Comparison of ENCODE assay signal across 9 cellular contexts in the genomic region with DNA sequence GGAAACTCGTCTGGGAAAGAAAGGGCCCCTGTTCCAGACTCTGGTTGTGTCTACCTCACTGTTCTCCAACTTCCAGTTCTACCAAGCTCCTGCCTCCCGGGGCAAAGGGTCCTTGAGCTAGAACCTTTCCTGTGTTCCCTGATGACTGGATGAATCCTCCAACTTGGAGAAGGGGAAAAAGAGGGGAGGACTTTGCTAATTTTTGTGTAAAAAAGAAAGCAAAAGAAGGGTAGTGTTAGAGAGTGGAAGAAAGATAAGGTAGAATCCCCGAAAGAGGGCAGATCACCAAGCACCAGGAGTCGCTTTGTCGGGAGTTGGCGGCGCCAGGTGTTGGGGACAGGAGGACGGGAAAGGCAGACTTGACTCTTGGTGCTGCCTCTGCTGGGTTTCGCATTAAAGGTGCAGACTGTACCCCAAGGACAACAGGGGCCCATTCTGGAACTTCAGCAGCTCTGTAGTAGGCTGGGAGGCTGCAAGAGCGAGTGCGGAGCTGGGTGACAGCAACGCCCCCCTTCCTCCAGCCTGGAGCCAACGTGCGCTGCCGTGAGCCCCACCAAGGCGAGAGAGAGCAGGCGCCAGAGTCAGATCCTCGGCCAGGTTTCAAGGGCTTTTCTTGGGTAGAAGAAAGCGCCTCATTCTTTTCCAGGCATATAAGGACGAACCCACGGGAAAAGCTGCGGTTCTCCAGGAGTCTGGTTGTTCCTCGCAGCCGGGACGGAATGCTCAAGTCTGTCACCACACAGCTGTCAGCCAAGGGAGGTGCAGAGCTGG. TPM values are rescaled to one million over a fixed set of nuclear protein-coding genes. Genes with fewer than 3 reads are reported as not detected.
DNase-seq lines count a peak whose midpoint lies in the region; ATAC-seq, FAIRE-seq and TF ChIP-seq lines count a peak whose summit lies in the region.
"Had no signal": no experiment of that assay in that cellular context is flagged by ENCODE, and none has a peak within 500 bp of the region (broad histone marks: within the 10 kb centered on the region; RNA-seq: fewer than 3 reads in every experiment).

No MANE protein-coding gene starts in this region.

- peak; percentile 41 to 52 for DNase-seq in NCI-H2081 (lab: John Stamatoyannopoulos, UW)
- DNase-seq in NCI-H2081 treated with DMSO at 0.1 percent for 48 hours (lab: John Stamatoyannopoulos, UW) = no peak
- no peak for DNase-seq in central memory CD8-positive, alpha-beta T cell (ENCODE audit: low spot score in 2 of 2)
- DNase-seq in HepG2 (ENCODE audit: low spot score) = peak; percentile 7
- no peak for DNase-seq in foreskin melanocyte

- no peak overlapping the region for H3K27ac Mint-ChIP-seq in central memory CD8-positive, alpha-beta T cell (ENCODE audit: low read depth)

- H3K36me3 ChIP-seq in HepG2 (replicated peaks in 1 of 2; ENCODE audit: control insufficient read depth in 1 of 2, insufficient read depth in 2 of 2, low read length in 2 of 2) (no peaks in the 10 kb centered on the region), subcutaneous abdominal adipose tissue (ENCODE audit: control insufficient read depth in 5 of 5, insufficient read depth in 5 of 5, low read length in 5 of 5) (no peaks in the 10 kb centered on the region)

- no peak for ATAC-seq in central memory CD8-positive, alpha-beta T cell (replicated peaks; ENCODE audit: extremely low read depth, poor library complexity, severe bottlenecking)
- ATAC-seq in HepG2 (peak; percentile 60), GM21619 (IDR thresholded peaks at IDR 0.05; ENCODE audit: unreplicated experiment) (no peak), HG03045 (IDR thresholded peaks at IDR 0.05; ENCODE audit: unreplicated experiment) (no peak)

- H3K4me3 ChIP-seq in HepG2 (replicated peaks in 1 of 3; ENCODE audit: insufficient read depth in 1 of 3, low read depth in 2 of 3, low read length in 3 of 3) (peak overlapping the region; percentile 71 to 83 (median 82)), subcutaneous abdominal adipose tissue (ENCODE audit: low read depth in 1 of 5, low read length in 5 of 5) (peak overlapping the region; percentile 29 to 70 (median 66))

- TF ChIP-seq CTCF in HepG2 (CRISPR knock-in tag; IDR thresholded peaks at IDR 0.05) = peak; percentile 32

- CTCF ChIA-PET in HepG2 (lab: Yijun Ruan, JAX; ENCODE audit: low intra/inter-chr PET ratio, low total read pairs) = no interaction called here

- peaks cover 0 to 4% of the 10 kb centered on the region in 2 experiments; a peak in 3 of 5 replicates for H3K27me3 ChIP-seq in HepG2 (ENCODE audit: control insufficient read depth in 1 of 2, insufficient read depth in 2 of 2, low read length in 2 of 2)
- H3K27me3 ChIP-seq in subcutaneous abdominal adipose tissue (ENCODE audit: control insufficient read depth in 5 of 5, insufficient read depth in 4 of 5, low read length in 5 of 5) = peaks cover 18 to 21% (median 19%) of the 10 kb centered on the region in 5 donors

- H3K4me2 ChIP-seq in HepG2 (ENCODE audit: low read depth, low read length) = peak overlapping the region; percentile 98

- TF ChIP-seq RAD21 in HepG2 (CRISPR knock-in tag; IDR thresholded peaks at IDR 0.05) = no peak

- 2% methylated on average over 9 of the region's 25 CpGs for WGBS in HepG2 (ENCODE audit: low lambda C conversion rate)

- H3K27me3 Mint-ChIP-seq in central memory CD8-positive, alpha-beta T cell = peaks cover 59% of the 10 kb centered on the region

- peak; percentile 44 for FAIRE-seq in HepG2 (lab: Jason Lieb, UNC)
- FAIRE-seq: A204.1 had no signal

- H3K9ac ChIP-seq in HepG2 (ENCODE audit: insufficient read depth, low read depth, low read length) (peak overlapping the region; percentile 74), subcutaneous abdominal adipose tissue (ENCODE audit: low read length in 5 of 5) (no peak overlapping the region)

- TF ChIP-seq POLR2A in HepG2 (IDR thresholded peaks at IDR 0.05; ENCODE audit: insufficient read depth in 1 of 2, low read depth in 2 of 2, low read length in 2 of 2) = no peak

- H3K9me3 ChIP-seq in HepG2 (ENCODE audit: low read length) (no peaks in the 10 kb centered on the region), subcutaneous abdominal adipose tissue (ENCODE audit: control insufficient read depth in 5 of 5, low read length in 5 of 5) (no peaks in the 10 kb centered on the region)

- in situ Hi-C loops in HepG2 (cut with HindIII; ENCODE audit: extremely low pct_ligation_motif_present, low pct_unique_long_range_greater_than_20kb) = no loop called here

- H3K4me1 Mint-ChIP-seq in central memory CD8-positive, alpha-beta T cell = peaks cover 8% of the 10 kb centered on the region

- intact Hi-C loops in HepG2 (cut with micrococcal nuclease; ENCODE audit: unreplicated experiment) = loop anchor here (5.0 to 10.0 kb wide), 5 partner anchors 90 to 670 kb away; no protein-coding TSS in a partner anchor

- BruUV-seq in HepG2 (replicated peaks; lab: Mats Ljungman, UMichigan) = TSS peak; percentile 30

- TF ChIP-seq EP300 in HepG2 (IDR thresholded peaks at IDR 0.05; ENCODE audit: low read depth in 2 of 2, low read length in 2 of 2) (no peak), HepG2 (CRISPR knock-in tag; IDR thresholded peaks at IDR 0.05; ENCODE audit: borderline replicate concordance) (no peak)

- no peaks in the 10 kb centered on the region for H3K9me3 Mint-ChIP-seq in central memory CD8-positive, alpha-beta T cell

- H3K36me3 Mint-ChIP-seq in central memory CD8-positive, alpha-beta T cell (ENCODE audit: insufficient read depth) = no peaks in the 10 kb centered on the region

- H3K4me3 Mint-ChIP-seq in central memory CD8-positive, alpha-beta T cell = peak overlapping the region; percentile 20

- H3K4me1 ChIP-seq in HepG2 (ENCODE audit: insufficient read depth, low read length) = peaks cover 45% of the 10 kb centered on the region
- H3K4me1 ChIP-seq in subcutaneous abdominal adipose tissue (ENCODE audit: control insufficient read depth in 5 of 5, insufficient read depth in 5 of 5, low read length in 5 of 5) = peaks cover 0 to 25% (median 22%) of the 10 kb centered on the region in 5 donors

- H4K20me1 ChIP-seq in HepG2 (ENCODE audit: insufficient read depth, low read length) = no peaks in the 10 kb centered on the region

- POLR2A ChIA-PET in HepG2 (lab: Yijun Ruan, JAX) = interaction anchor here (1.1 kb wide), 1 partner anchor 44 kb away, joined by 3 read pairs; no protein-coding TSS in a partner anchor

- peaks cover 32% of the 10 kb centered on the region for H3K79me2 ChIP-seq in HepG2 (ENCODE audit: insufficient read depth, low read length)

- no peak overlapping the region for H2AFZ ChIP-seq in HepG2 (ENCODE audit: low read length)

- H3K27ac ChIP-seq in HepG2 (ENCODE audit: extremely low read length, insufficient read depth, low read length) (no peak overlapping the region), subcutaneous abdominal adipose tissue (ENCODE audit: low read depth, low read length) (no peak overlapping the region)

TF ChIP-seq in HepG2, 621 proteins besides CTCF, POLR2A, EP300 and RAD21 (continues in another document):
- TF ChIP-seq KLF9 (CRISPR knock-in tag; IDR thresholded peaks at IDR 0.05; ENCODE audit: low read depth) (no peak), CBFB (CRISPR knock-in tag; IDR thresholded peaks at IDR 0.05) (no peak), SSRP1 (CRISPR knock-in tag; IDR thresholded peaks at IDR 0.05) (no peak), ZNF569 (CRISPR knock-in tag; IDR thresholded peaks at IDR 0.05; ENCODE audit: borderline replicate concordance) (no peak)
- TF ChIP-seq, protein P1, sequence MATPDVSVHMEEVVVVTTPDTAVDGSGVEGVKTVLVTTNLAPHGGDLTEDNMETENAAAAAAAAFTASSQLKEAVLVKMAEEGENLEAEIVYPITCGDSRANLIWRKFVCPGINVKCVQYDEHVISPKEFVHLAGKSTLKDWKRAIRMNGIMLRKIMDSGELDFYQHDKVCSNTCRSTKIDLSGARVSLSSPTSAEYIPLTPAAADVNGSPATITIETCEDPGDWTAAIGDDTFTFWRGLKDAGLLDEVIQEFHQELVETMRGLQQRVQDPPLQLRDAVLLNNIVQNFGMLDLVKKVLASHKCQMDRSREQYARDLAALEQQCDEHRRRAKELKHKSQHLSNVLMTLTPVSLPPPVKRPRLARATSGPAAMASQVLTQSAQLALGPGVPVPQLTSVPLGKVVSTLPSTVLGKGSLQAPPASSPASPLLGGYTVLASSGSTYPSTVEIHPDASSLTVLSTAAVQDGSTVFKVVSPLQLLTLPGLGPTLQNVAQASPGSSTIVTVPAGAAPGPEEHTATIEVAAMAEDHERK (CRISPR knock-in tag; IDR thresholded peaks at IDR 0.05; ENCODE audit: low read depth) = no peak

RNA-seq across cellular contexts. Expression of a gene that starts 1.7 kb away (rescaled TPM):
- total RNA-seq in HepG2 (2016; rRNA removed; fragmentation: Illumina TruSeq; extraction: Trizol) = 14.7 and 17.2 TPM in 2 replicates
- 23.3 and 23.4 TPM in 2 replicates for total RNA-seq in HepG2 (2016; cell fraction: cytosol; rRNA removed; fragmentation: Illumina TruSeq; extraction: Trizol; ENCODE audit: low read depth)
- total RNA-seq in HepG2 (2016; cell fraction: insoluble cytoplasmic fraction; rRNA removed; fragmentation: Illumina TruSeq; extraction: Trizol) = 13.1 and 15.5 TPM in 2 replicates
- total RNA-seq in HepG2 (2016; cell fraction: membrane; rRNA removed; fragmentation: Illumina TruSeq; extraction: Trizol) = 32.3 and 34.9 TPM in 2 replicates
- 20.4 and 24.7 TPM in 2 replicates for total RNA-seq in HepG2 (2016; cell fraction: nucleus; rRNA removed; fragmentation: Illumina TruSeq; extraction: Trizol)
- polyA plus RNA-seq in HepG2 (2011; rRNA removed) = 12.3 and 17.0 TPM in 2 replicates
- polyA plus RNA-seq in HepG2 (2011; cell fraction: cytosol; rRNA removed) = 10.4 and 14.9 TPM in 2 replicates
- polyA plus RNA-seq in HepG2 (2011; cell fraction: nucleus; rRNA removed) = 11.6 and 12.1 TPM in 2 replicates
- polyA plus RNA-seq in HepG2 (2012) = 8.1 and 12.9 TPM in 2 replicates
- 32.4 and 36.9 TPM in 2 replicates for polyA plus RNA-seq in HepG2 (2016; cell fraction: cytosol; fragmentation: Illumina TruSeq; extraction: Trizol; ENCODE audit: low read depth)
- polyA plus RNA-seq in HepG2 (2016; cell fraction: insoluble cytoplasmic fraction; fragmentation: Illumina TruSeq; extraction: Trizol; ENCODE audit: low read depth) = 17.8 and 17.9 TPM in 2 replicates
- polyA plus RNA-seq in HepG2 (2016; cell fraction: membrane; fragmentation: Illumina TruSeq; extraction: Trizol; ENCODE audit: low read depth) = 35.2 and 37.0 TPM in 2 replicates
- polyA plus RNA-seq in HepG2 (2016; cell fraction: nucleus; fragmentation: Illumina TruSeq; extraction: Trizol; ENCODE audit: insufficient read depth, low read depth) = 9.6 and 11.3 TPM in 2 replicates
- 23.6 TPM in 1 of 2 replicates, not detected in the other for polyA minus RNA-seq in HepG2 (2011; rRNA and poly(A)+ RNA removed; ENCODE audit: low replicate concordance)
- 17.3 and 19.5 TPM in 2 replicates for polyA minus RNA-seq in HepG2 (2011; cell fraction: cytosol; rRNA and poly(A)+ RNA removed)
- polyA minus RNA-seq in HepG2 (2011; cell fraction: nucleus; rRNA and poly(A)+ RNA removed) = 28.7 and 45.6 TPM in 2 replicates

Comparison
In these comparisons a context has a peak if more than half of its experiments do, and no peak if none do; other contexts are left out.
1. DNase-seq: peak in NCI-H2081 (2 of 2) and HepG2 (single experiment); none in NCI-H2081 treated with DMSO at 0.1 percent for 48 hours (single experiment), central memory CD8-positive, alpha-beta T cell (0 of 2) and foreskin melanocyte (single experiment).